In genomic region chr3:63954182-63954581, GRCh38 we compare ENCODE assay signal across 38 cellular contexts. TPM values are rescaled to one million over a fixed set of nuclear protein-coding genes. Genes with fewer than 3 reads are reported as not detected.
DNase-seq lines count a peak whose midpoint lies in the region; FAIRE-seq and TF ChIP-seq lines count a peak whose summit lies in the region.
"Had no signal": no experiment of that assay in that cellular context is flagged by ENCODE, and none has a peak within 500 bp of the region (broad histone marks: within the 10 kb centered on the region; RNA-seq: fewer than 3 reads in every experiment).

No MANE protein-coding gene starts in this region.

- H3K27ac ChIP-seq in PC-9: no peak overlapping the region
- H3K27ac ChIP-seq in neuronal stem cell (replicated peaks; ENCODE audit: low read length): no peak overlapping the region
- H3K27ac ChIP-seq: ascending aorta, thoracic aorta had no signal

- H3K9ac ChIP-seq in neuronal stem cell (ENCODE audit: low read depth, low read length, poor library complexity): no peak overlapping the region

- H3K4ac ChIP-seq in neuronal stem cell (ENCODE audit: low read length): no peak overlapping the region

- H3K4me3 Mint-ChIP-seq in activated CD4-positive, alpha-beta T cell treated with anti-CD3 and anti-CD28 coated beads, Interleukin-2, amount 10 ng/mL, durations not matched to agents 24 days and 14 days: no peak overlapping the region
- H3K4me3 Mint-ChIP-seq: CD8-positive, alpha-beta memory T cell; dendritic cell treated with granulocyte-macrophage colony-stimulating factor and Interleukin-4, amounts not matched to agents 40 ng/mL and 50 ng/mL, for 4 days; naive thymus-derived CD4-positive, alpha-beta T cell; stimulated activated naive CD8-positive, alpha-beta T cell treated with anti-CD3 and anti-CD28 coated beads, Interleukin-15, Interleukin-2, amounts not matched to agents 100 ng/mL and 50 ng/mL, for 24 hours had no signal

- TF ChIP-seq CTCF in PC-9 (conservative IDR thresholded peaks at IDR 0.05) (no peak), bronchial epithelial cell (IDR thresholded peaks at IDR 0.05; ENCODE audit: insufficient read depth, low read length, severe bottlenecking) (no peak)

- CTCF ChIA-PET in PC-9 (lab: Charles Lee): no interaction called here

- no peaks in the 10 kb centered on the region for H3K4me1 ChIP-seq in PC-9 (replicated peaks; ENCODE audit: insufficient read depth)
- peaks cover 14 to 17% of the 10 kb centered on the region in 2 donors for H3K4me1 ChIP-seq in neuronal stem cell (ENCODE audit: control insufficient read depth in 2 of 2, insufficient read depth in 1 of 2, low read depth in 1 of 2, low read length in 2 of 2)

- peaks cover 33% of the 10 kb centered on the region for H3K4me1 Mint-ChIP-seq in activated CD4-positive, alpha-beta T cell treated with anti-CD3 and anti-CD28 coated beads, Interleukin-2, amount 10 ng/mL, durations not matched to agents 24 days and 14 days

- H3K36me3 Mint-ChIP-seq in activated CD4-positive, alpha-beta T cell treated with anti-CD3 and anti-CD28 coated beads, Interleukin-2, amount 10 ng/mL, durations not matched to agents 24 days and 14 days (ENCODE audit: low read depth): peaks cover 29% of the 10 kb centered on the region

- peak overlapping the region; percentile 21 for H3K18ac ChIP-seq in neuronal stem cell (ENCODE audit: low read length)

- peak; percentile 55 for FAIRE-seq in bronchial epithelial cell (lab: Jason Lieb, UNC)
- FAIRE-seq: islet of Langerhans, K562 had no signal

- H3K4me3 ChIP-seq in PC-9 (no peak overlapping the region), bronchial epithelial cell (ENCODE audit: low read depth, low read length) (no peak overlapping the region), neuronal stem cell (ENCODE audit: low read length in 2 of 2) (peak overlapping the region in 1 of 2 donors; percentile 25)
- H3K4me3 ChIP-seq: ascending aorta, K562, MG63, thoracic aorta, uterus had no signal

- H3F3A ChIP-seq in PC-9 (ENCODE audit: insufficient read depth, low read depth): no peaks in the 10 kb centered on the region

- peaks cover 5% of the 10 kb centered on the region for H3K79me1 ChIP-seq in neuronal stem cell (ENCODE audit: low read depth, low read length)

- H2AFZ ChIP-seq in PC-9 (no peak overlapping the region), neuronal stem cell (ENCODE audit: low read length) (no peak overlapping the region)

- H4K91ac ChIP-seq in neuronal stem cell (ENCODE audit: low read depth, low read length, poor library complexity): no peak overlapping the region

- H3K9me2 ChIP-seq in PC-9 (ENCODE audit: insufficient read depth): no peaks in the 10 kb centered on the region

- H2BK5ac ChIP-seq in neuronal stem cell (ENCODE audit: low read length): no peak overlapping the region

- no peak overlapping the region for H2BK12ac ChIP-seq in neuronal stem cell (ENCODE audit: low read length)

- H3K4me2 ChIP-seq in PC-9 (no peak overlapping the region), neuronal stem cell (ENCODE audit: insufficient read depth, low read length, poor library complexity, severe bottlenecking) (no peak overlapping the region)

- peak overlapping the region; percentile 9 for H3K14ac ChIP-seq in neuronal stem cell (ENCODE audit: low read length)

- H3K9me3 Mint-ChIP-seq in activated CD4-positive, alpha-beta T cell treated with anti-CD3 and anti-CD28 coated beads, Interleukin-2, amount 10 ng/mL, durations not matched to agents 24 days and 14 days: no peaks in the 10 kb centered on the region
- H3K9me3 Mint-ChIP-seq: activated naive CD4-positive, alpha-beta T cell treated with anti-CD3 and anti-CD28 coated beads, Interleukin-2, amount 50 U/mL, for 72 hours; CD8-positive, alpha-beta memory T cell; dendritic cell treated with granulocyte-macrophage colony-stimulating factor and Interleukin-4, amounts not matched to agents 40 ng/mL and 50 ng/mL, for 4 days; naive thymus-derived CD4-positive, alpha-beta T cell; stimulated activated naive CD8-positive, alpha-beta T cell treated with anti-CD3 and anti-CD28 coated beads, Interleukin-15, Interleukin-2, amounts not matched to agents 100 ng/mL and 50 ng/mL, for 24 hours had no signal

- H3K27ac Mint-ChIP-seq in activated CD4-positive, alpha-beta T cell treated with anti-CD3 and anti-CD28 coated beads, Interleukin-2, amount 10 ng/mL, durations not matched to agents 24 days and 14 days: peak overlapping the region; percentile 45

- no peak overlapping the region for H4K8ac ChIP-seq in neuronal stem cell (ENCODE audit: low read depth, low read length)

- no peaks in the 10 kb centered on the region for H3K9me3 ChIP-seq in PC-9 (ENCODE audit: insufficient read depth, low read depth)
- peaks cover 0 to 2% of the 10 kb centered on the region in 2 donors for H3K9me3 ChIP-seq in neuronal stem cell (replicated peaks in 1 of 2; ENCODE audit: control insufficient read depth in 2 of 2, insufficient read depth in 1 of 2, low read depth in 1 of 2, low read length in 2 of 2)
- H3K9me3 ChIP-seq: ascending aorta, MG63, thoracic aorta, uterus had no signal

- no peak overlapping the region for H3K23ac ChIP-seq in neuronal stem cell (ENCODE audit: low read depth, low read length, poor library complexity)

- H3K27me3 Mint-ChIP-seq in activated CD4-positive, alpha-beta T cell treated with anti-CD3 and anti-CD28 coated beads, Interleukin-2, amount 10 ng/mL, durations not matched to agents 24 days and 14 days: no peaks in the 10 kb centered on the region
- H3K27me3 Mint-ChIP-seq: CD8-positive, alpha-beta memory T cell; dendritic cell treated with granulocyte-macrophage colony-stimulating factor and Interleukin-4, amounts not matched to agents 40 ng/mL and 50 ng/mL, for 4 days; naive thymus-derived CD4-positive, alpha-beta T cell; stimulated activated naive CD8-positive, alpha-beta T cell treated with anti-CD3 and anti-CD28 coated beads, Interleukin-15, Interleukin-2, amounts not matched to agents 100 ng/mL and 50 ng/mL, for 24 hours had no signal

- no peak for DNase-seq in activated CD4-positive, alpha-beta T cell treated with anti-CD3 and anti-CD28 coated beads, Interleukin-2, amount 10 ng/mL, durations not matched to agents 24 days and 14 days
- DNase-seq in activated CD4-positive, alpha-beta T cell treated with anti-CD3 and anti-CD28 coated beads, Interleukin-2, amount 50 U/mL, for 48 hours: no peak
- DNase-seq in PC-9 (no peak), bronchial epithelial cell (ENCODE audit: low read depth) (peak; percentile 97), neuronal stem cell (ENCODE audit: low spot score) (no peak), NCI-H1694 (lab: John Stamatoyannopoulos, UW) (no peak), GOT3 (lab: John Stamatoyannopoulos, UW) (no peak), T1000 (lab: John Stamatoyannopoulos, UW) (no peak)
- DNase-seq: 8988T; activated CD4-positive, alpha-beta T cell treated with anti-CD3 and anti-CD28 coated beads, Interleukin-2, amount 50 U/mL, for 1 hour; activated CD8-positive, alpha-beta memory T cell treated with anti-CD3 and anti-CD28 coated beads, Interleukin-2, amount 50 U/mL, for 4 hours; AML-193; CD8-positive, alpha-beta memory T cell; central memory CD4-positive, alpha-beta T cell; DMS 273 treated with DMSO at 0.1 percent for 48 hours; H7; MG63; midbrain; naive thymus-derived CD4-positive, alpha-beta T cell; NCI-H1417 treated with DMSO at 0.1 percent for 48 hours; NCI-H2081 treated with DMSO at 0.1 percent for 48 hours; NCI-H345; NCI-H748 treated with DMSO at 0.1 percent for 48 hours; RPMI8226; T-helper 2 cell; uterus had no signal

- WGBS in neuronal stem cell (ENCODE audit: extremely low coverage in 2 of 2, insufficient read length in 2 of 2, insufficient replicate concordance in 1 of 2), 2 donors: no CpG with 5 or more reads among the region's 5 CpGs

- POLR2A ChIA-PET in PC-9 (lab: Charles Lee; ENCODE audit: unreplicated experiment): no interaction called here

- no peak overlapping the region for H2AK5ac ChIP-seq in neuronal stem cell (ENCODE audit: low read depth, low read length)

- no peaks in the 10 kb centered on the region for H4K20me1 ChIP-seq in PC-9 (ENCODE audit: insufficient read depth)

- H2BK120ac ChIP-seq in neuronal stem cell (ENCODE audit: low read depth, low read length): no peak overlapping the region

- intact Hi-C loops in activated CD4-positive, alpha-beta T cell treated with anti-CD3 and anti-CD28 coated beads, Interleukin-2, amount 10 ng/mL, durations not matched to agents 24 days and 14 days (cut with micrococcal nuclease): loop anchor here (5.0 kb wide), 1 partner anchor 38 kb away; no protein-coding TSS in a partner anchor
- intact Hi-C loops in PC-9 (cut with micrococcal nuclease; ENCODE audit: unreplicated experiment): no loop called here

- H3K36me3 ChIP-seq in PC-9 (ENCODE audit: low read depth) (no peaks in the 10 kb centered on the region), bronchial epithelial cell (ENCODE audit: control insufficient read depth, insufficient read depth, low read length) (no peaks in the 10 kb centered on the region), neuronal stem cell (replicated peaks in 1 of 2; ENCODE audit: control insufficient read depth in 2 of 2, insufficient read depth in 2 of 2, low read length in 2 of 2) (peaks cover 0 to 34% of the 10 kb centered on the region in 2 donors)
- H3K36me3 ChIP-seq: MG63, uterus had no signal

- TSS peak; percentile 10 for BruUV-seq in PC-9 (replicated peaks; lab: Mats Ljungman, UMichigan)

- H3K27me3 ChIP-seq in PC-9 (ENCODE audit: insufficient read depth, low read depth) (no peaks in the 10 kb centered on the region), bronchial epithelial cell (ENCODE audit: control insufficient read depth, insufficient read depth, low read length) (no peaks in the 10 kb centered on the region), neuronal stem cell (ENCODE audit: control insufficient read depth in 3 of 3, insufficient read depth in 3 of 3, low read depth in 1 of 3, low read length in 3 of 3) (no peaks in the 10 kb centered on the region)
- H3K27me3 ChIP-seq: ascending aorta, MG63, uterus had no signal

- no peaks in the 10 kb centered on the region for H3K79me2 ChIP-seq in PC-9 (ENCODE audit: low read depth)

- H2BK15ac ChIP-seq in neuronal stem cell (ENCODE audit: low read length): no peak overlapping the region

RNA-seq across cellular contexts. Expression of gene SCAANT1, which starts 42.0 kb away (rescaled TPM):
- total RNA-seq in activated CD4-positive, alpha-beta T cell treated with anti-CD3 and anti-CD28 coated beads, Interleukin-2, amount 10 ng/mL, durations not matched to agents 24 days and 14 days: not detected in 2 replicates
- total RNA-seq in PC-9 (2021): not detected in 2 replicates
- total RNA-seq in bronchial epithelial cell: not detected in 2 replicates
- not detected for polyA plus RNA-seq in neuronal stem cell (2013, experiment 1 of 2)
- polyA plus RNA-seq in neuronal stem cell (2013, experiment 2 of 2): 0.78 TPM
- total RNA-seq: activated naive CD4-positive, alpha-beta T cell treated with anti-CD3 and anti-CD28 coated beads, Interleukin-2, amount 50 U/mL, for 72 hours; ascending aorta; CD8-positive, alpha-beta memory T cell; glomerular endothelial cell; H7; HT1080; K562; liver; naive thymus-derived CD4-positive, alpha-beta T cell; osteoblast; skeletal muscle tissue; thoracic aorta; uterus had no signal
- polyA plus RNA-seq: CD8-positive, alpha-beta memory T cell; K562; liver; naive thymus-derived CD4-positive, alpha-beta T cell had no signal
